1 cellular context compared by ENCODE assay signal in genomic region chr10:5829267-5829666, GRCh38.
TF ChIP-seq lines count a peak whose summit lies in the region.

No MANE protein-coding gene starts in this region.

TF ChIP-seq in HepG2, 621 proteins besides CTCF, POLR2A, EP300 and RAD21:
- TF ChIP-seq ETS1 (CRISPR knock-in tag; IDR thresholded peaks at IDR 0.05) = no peak
- no peak for TF ChIP-seq KLF6 (CRISPR knock-in tag; IDR thresholded peaks at IDR 0.05)
- no peak for TF ChIP-seq SP2 (CRISPR knock-in tag; IDR thresholded peaks at IDR 0.05)
- TF ChIP-seq ZNF18 (CRISPR knock-in tag; IDR thresholded peaks at IDR 0.05; ENCODE audit: insufficient replicate concordance) = no peak
- TF ChIP-seq NFYB (CRISPR knock-in tag; IDR thresholded peaks at IDR 0.05) = 0 out of 2 replicates have a peak, but pooled peaks have one; percentile 16
- TF ChIP-seq NCOA5 (CRISPR knock-in tag; IDR thresholded peaks at IDR 0.05) = no peak
- TF ChIP-seq ZNF281 (CRISPR knock-in tag; IDR thresholded peaks at IDR 0.05; ENCODE audit: borderline replicate concordance) = no peak
- TF ChIP-seq KIAA2018 (CRISPR knock-in tag; IDR thresholded peaks at IDR 0.05; ENCODE audit: borderline replicate concordance) = no peak
- TF ChIP-seq, protein P1, sequence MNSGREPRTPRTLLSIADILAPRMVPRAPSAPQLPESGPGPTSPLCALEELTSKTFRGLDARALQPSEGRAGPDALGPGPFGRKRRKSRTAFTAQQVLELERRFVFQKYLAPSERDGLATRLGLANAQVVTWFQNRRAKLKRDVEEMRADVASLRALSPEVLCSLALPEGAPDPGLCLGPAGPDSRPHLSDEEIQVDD (CRISPR knock-in tag; IDR thresholded peaks at IDR 0.05; ENCODE audit: borderline replicate concordance) = no peak
